In the genomic region with DNA sequence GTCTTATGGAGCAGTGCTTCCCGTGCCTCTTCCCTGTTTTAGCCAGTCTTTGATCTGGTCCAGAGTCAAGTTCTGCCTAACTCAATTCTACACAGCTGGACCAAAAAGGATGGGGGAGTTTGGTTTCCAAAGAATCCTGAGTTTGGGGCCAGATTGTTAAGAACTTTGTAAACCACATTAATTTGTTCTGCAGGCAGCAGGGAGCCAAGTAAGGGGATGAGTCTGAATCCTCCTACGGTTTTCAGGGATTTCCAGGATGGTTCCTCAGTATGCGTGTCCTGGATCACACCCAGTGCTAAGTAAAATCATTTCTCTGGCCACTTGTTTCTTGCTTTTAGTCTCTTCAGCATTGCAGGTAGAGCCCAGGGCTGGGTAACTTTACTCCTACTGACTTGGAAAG, we compare ENCODE assay signal across 18 cellular contexts. TPM values are rescaled to one million over a fixed set of nuclear protein-coding genes. Genes with fewer than 3 reads are reported as not detected.
DNase-seq lines count a peak whose midpoint lies in the region; ATAC-seq, FAIRE-seq and TF ChIP-seq lines count a peak whose summit lies in the region.
"Had no signal": no experiment of that assay in that cellular context is flagged by ENCODE, and none has a peak within 500 bp of the region (broad histone marks: within the 10 kb centered on the region; RNA-seq: fewer than 3 reads in every experiment).

No MANE protein-coding gene starts in this region.

- no peak overlapping the region for H3K4me2 ChIP-seq in GM23248 (ENCODE audit: unreplicated experiment)
- H3K4me2 ChIP-seq in H1 (ENCODE audit: insufficient read depth in 1 of 2, low read depth in 2 of 2, low read length in 2 of 2) = no peak overlapping the region
- no peak overlapping the region for H3K4me2 ChIP-seq in mesendoderm (ENCODE audit: low read length)

- H2AFZ ChIP-seq in GM23248 = no peak overlapping the region
- 0 out of 2 replicates have a peak overlapping the region, but pooled peaks have one; percentile 23 for H2AFZ ChIP-seq in H1 (ENCODE audit: low read length)

- H2BK15ac ChIP-seq in H1 (ENCODE audit: low read length) (no peak overlapping the region), mesendoderm (replicated peaks; ENCODE audit: low read depth) (peak overlapping the region; percentile 42)

- H3K27ac ChIP-seq in GM23248 (no peak overlapping the region), H1 (ENCODE audit: low read depth, low read length) (no peak overlapping the region), mesendoderm (ENCODE audit: low read depth, low read length) (no peak overlapping the region), uterus (peak overlapping the region; percentile 28 to 63), upper lobe of right lung (no peak overlapping the region)
- H3K27ac ChIP-seq: C4-2B had no signal

- FAIRE-seq in H1 (lab: Jason Lieb, UNC) = no peak
- FAIRE-seq: A204.1, G401.6 had no signal

- H3K27ac Mint-ChIP-seq in effector memory CD8-positive, alpha-beta T cell = no peak overlapping the region
- H3K27ac Mint-ChIP-seq: H9, IgD-negative memory B cell had no signal

- intact Hi-C loops in uterus (cut with DNase I; ENCODE audit: low total_unique reads) = no loop called here
- intact Hi-C loops in posterior cingulate gyrus (cut with DNase I) = no loop called here
- intact Hi-C loops in upper lobe of right lung (cut with DNase I) = no loop called here

- H4K91ac ChIP-seq in H1 (replicated peaks; ENCODE audit: insufficient read length, low read length) = no peak overlapping the region

- TF ChIP-seq EP300 in H1 (IDR thresholded peaks at IDR 0.05; ENCODE audit: borderline replicate concordance in 1 of 2, low read depth in 2 of 2, low read length in 2 of 2) = no peak

- H2BK120ac ChIP-seq in H1 (replicated peaks; ENCODE audit: low read depth, low read length) (no peak overlapping the region), mesendoderm (ENCODE audit: low read depth, low read length) (no peak overlapping the region)

- H3K14ac ChIP-seq in H1 (ENCODE audit: insufficient read length) = no peak overlapping the region

- no peak overlapping the region for H2BK12ac ChIP-seq in H1 (ENCODE audit: low read depth, low read length)

- no peaks in the 10 kb centered on the region for H3K23me2 ChIP-seq in H1 (ENCODE audit: low read depth, low read length)

- H2BK5ac ChIP-seq in H1 (ENCODE audit: low read depth, low read length) (no peak overlapping the region), mesendoderm (ENCODE audit: low read length) (no peak overlapping the region)

- H3K4me3 ChIP-seq in GM23248 = no peak overlapping the region
- H3K4me3 ChIP-seq in H1 (ENCODE audit: extremely low read depth in 1 of 4, insufficient read depth in 2 of 4, low read depth in 3 of 4, low read length in 4 of 4) = no peak overlapping the region
- no peak overlapping the region for H3K4me3 ChIP-seq in mesendoderm (ENCODE audit: low read length)
- H3K4me3 ChIP-seq in uterus = no peak overlapping the region
- no peak overlapping the region for H3K4me3 ChIP-seq in upper lobe of right lung

- no peak for ATAC-seq in upper lobe of right lung
- ATAC-seq in effector memory CD8-positive, alpha-beta T cell (replicated peaks) = no peak

- H3K9me3 ChIP-seq in GM23248 (ENCODE audit: low read depth) = no peaks in the 10 kb centered on the region
- no peaks in the 10 kb centered on the region for H3K9me3 ChIP-seq in H1 (ENCODE audit: insufficient read depth in 2 of 2, low read depth in 1 of 2, low read length in 1 of 2)
- H3K9me3 ChIP-seq in uterus = no peaks in the 10 kb centered on the region
- H3K9me3 ChIP-seq in upper lobe of right lung = no peaks in the 10 kb centered on the region
- H3K9me3 ChIP-seq: BE2C had no signal

- no peak for TF ChIP-seq POLR2A in H1 (IDR thresholded peaks at IDR 0.05; ENCODE audit: control extremely low read depth in 1 of 2, low read depth in 2 of 2, low read length in 2 of 2)
- no peak for TF ChIP-seq POLR2A in uterus (IDR thresholded peaks at IDR 0.05)

- no peaks in the 10 kb centered on the region for H3K36me3 Mint-ChIP-seq in effector memory CD8-positive, alpha-beta T cell (ENCODE audit: insufficient read depth)
- H3K36me3 Mint-ChIP-seq: CD4-positive, alpha-beta memory T cell had no signal

- H2AK5ac ChIP-seq in H1 (ENCODE audit: low read depth, low read length) (no peak overlapping the region), mesendoderm (ENCODE audit: low read length) (no peak overlapping the region)

- no peaks in the 10 kb centered on the region; the same call in 1 of the 2 replicates for H3K27me3 ChIP-seq in GM23248 (replicated peaks; ENCODE audit: insufficient read depth)
- H3K27me3 ChIP-seq in H1 (replicated peaks in 1 of 4; ENCODE audit: control insufficient read depth in 3 of 4, extremely low read depth in 1 of 4, insufficient read depth in 3 of 4, low read length in 3 of 4) = no peaks in the 10 kb centered on the region; a peak in 1 of 7 replicates
- no peaks in the 10 kb centered on the region for H3K27me3 ChIP-seq in mesendoderm (ENCODE audit: insufficient read depth, low read length, poor library complexity)
- H3K27me3 ChIP-seq in uterus = no peaks in the 10 kb centered on the region
- H3K27me3 ChIP-seq in upper lobe of right lung = no peaks in the 10 kb centered on the region

- CTCF ChIA-PET in H1 (lab: Charles Lee; ENCODE audit: partially characterized antibody) = interaction anchor here (1.6 kb wide), 1 partner anchor 18 kb away, joined by 6 read pairs; no protein-coding TSS in a partner anchor

- no peaks in the 10 kb centered on the region for H3K9me3 Mint-ChIP-seq in effector memory CD8-positive, alpha-beta T cell
- H3K9me3 Mint-ChIP-seq: H9, IgD-negative memory B cell had no signal

- H3K79me1 ChIP-seq in H1 (ENCODE audit: low read depth, low read length) (no peaks in the 10 kb centered on the region), mesendoderm (ENCODE audit: low read length) (no peaks in the 10 kb centered on the region)

- peak; percentile 26 for DNase-seq in GM23248
- DNase-seq in H1 (ENCODE audit: low read depth in 1 of 2, low spot score in 2 of 2) = no peak
- DNase-seq in mesendoderm = no peak
- peak; percentile 40 to 45 for DNase-seq in uterus
- DNase-seq in posterior cingulate gyrus = no peak
- DNase-seq in upper lobe of right lung = no peak
- DNase-seq in effector memory CD8-positive, alpha-beta T cell = no peak
- DNase-seq: BE2C; CD4-positive, alpha-beta memory T cell; DMS153; DMS79 treated with DMSO at 0.1 percent for 48 hours; EL; H9 had no signal

- no peaks in the 10 kb centered on the region for H3F3A ChIP-seq in GM23248 (ENCODE audit: insufficient read depth)

- H3K4ac ChIP-seq in H1 (replicated peaks; ENCODE audit: insufficient read length, low read depth, low read length) = no peak overlapping the region
- H3K4ac ChIP-seq in mesendoderm (ENCODE audit: low read depth, low read length) = no peak overlapping the region

- H3K9ac ChIP-seq in GM23248 = no peak overlapping the region
- H3K9ac ChIP-seq in H1 (replicated peaks in 1 of 4; ENCODE audit: extremely low read depth in 1 of 4, low read depth in 3 of 4, low read length in 3 of 4) = no peak overlapping the region
- no peak overlapping the region for H3K9ac ChIP-seq in mesendoderm (ENCODE audit: low read length)

- peaks cover 53 to 55% of the 10 kb centered on the region in 2 donors for H3K27me3 Mint-ChIP-seq in effector memory CD8-positive, alpha-beta T cell

- H3K4me1 ChIP-seq in GM23248 (ENCODE audit: insufficient read depth) = no peaks in the 10 kb centered on the region
- peaks cover 0 to under 1% (median 0%) of the 10 kb centered on the region in 4 experiments; a peak in 2 of 7 replicates for H3K4me1 ChIP-seq in H1 (replicated peaks in 1 of 4; ENCODE audit: control insufficient read depth in 3 of 4, insufficient read depth in 4 of 4, low read length in 3 of 4)
- no peaks in the 10 kb centered on the region for H3K4me1 ChIP-seq in mesendoderm (ENCODE audit: control insufficient read depth, low read depth, low read length)
- peaks cover 0 to 9% of the 10 kb centered on the region in 2 donors for H3K4me1 ChIP-seq in uterus
- no peaks in the 10 kb centered on the region for H3K4me1 ChIP-seq in upper lobe of right lung
- H3K4me1 ChIP-seq: BE2C had no signal

- H4K20me1 ChIP-seq in GM23248 (ENCODE audit: insufficient read depth) (no peaks in the 10 kb centered on the region), H1 (replicated peaks in 1 of 2; ENCODE audit: control insufficient read depth in 1 of 2, insufficient read depth in 2 of 2, low read length in 2 of 2) (no peaks in the 10 kb centered on the region)

- POLR2A ChIA-PET in H1 (lab: Charles Lee; ENCODE audit: partially characterized antibody) = no interaction called here

- H3K4me3 Mint-ChIP-seq in effector memory CD8-positive, alpha-beta T cell = no peak overlapping the region
- H3K4me3 Mint-ChIP-seq: CD4-positive, alpha-beta memory T cell; H9; IgD-negative memory B cell had no signal

- no peak overlapping the region for H2BK20ac ChIP-seq in H1 (ENCODE audit: low read length)

- no peak overlapping the region for H3K18ac ChIP-seq in H1 (ENCODE audit: extremely low read depth, low read length)
- H3K18ac ChIP-seq in mesendoderm (ENCODE audit: low read length) = peak overlapping the region; percentile 29

- H3K4me1 Mint-ChIP-seq in effector memory CD8-positive, alpha-beta T cell (ENCODE audit: low read depth in 2 of 2) = no peaks in the 10 kb centered on the region
- H3K4me1 Mint-ChIP-seq: CD4-positive, alpha-beta memory T cell; IgD-negative memory B cell had no signal

- H4K5ac ChIP-seq in H1 (ENCODE audit: insufficient read length, low read depth, low read length) = no peak overlapping the region
- H4K5ac ChIP-seq in mesendoderm (ENCODE audit: low read length) = no peak overlapping the region

- no peaks in the 10 kb centered on the region for H3K9me2 ChIP-seq in GM23248 (ENCODE audit: insufficient read depth)

- H4K8ac ChIP-seq in H1 (ENCODE audit: extremely low read depth, insufficient read depth, low read length) = no peak overlapping the region
- no peak overlapping the region for H4K8ac ChIP-seq in mesendoderm (ENCODE audit: low read depth, low read length)

- H3K36me3 ChIP-seq in GM23248 (ENCODE audit: low read depth) (no peaks in the 10 kb centered on the region), H1 (ENCODE audit: control insufficient read depth in 2 of 4, insufficient read depth in 4 of 4, low read length in 3 of 4) (no peaks in the 10 kb centered on the region), mesendoderm (ENCODE audit: control insufficient read depth, insufficient read depth, low read length) (no peaks in the 10 kb centered on the region), uterus (no peaks in the 10 kb centered on the region), upper lobe of right lung (no peaks in the 10 kb centered on the region)
- H3K36me3 ChIP-seq: BE2C had no signal

- H3K23ac ChIP-seq in H1 (ENCODE audit: insufficient read length) = no peak overlapping the region
- H3K23ac ChIP-seq in mesendoderm (ENCODE audit: low read length) = no peak overlapping the region

- no peak for TF ChIP-seq CTCF in H1 (IDR thresholded peaks at IDR 0.05; ENCODE audit: control extremely low read depth in 1 of 3, insufficient read depth in 1 of 3, low read depth in 1 of 3, low read length in 3 of 3)
- TF ChIP-seq CTCF in uterus (IDR thresholded peaks at IDR 0.05) = no peak
- no peak for TF ChIP-seq CTCF in upper lobe of right lung (IDR thresholded peaks at IDR 0.05)

- TF ChIP-seq RAD21 in H1 (IDR thresholded peaks at IDR 0.05 in 1 of 2, conservative IDR thresholded peaks at IDR 0.05 in 1 of 2; ENCODE audit: low read depth in 2 of 2, low read length in 2 of 2) = no peak

- H3K79me2 ChIP-seq in GM23248 (ENCODE audit: insufficient read depth) (no peaks in the 10 kb centered on the region), H1 (ENCODE audit: control insufficient read depth in 1 of 2, insufficient read depth in 2 of 2, low read length in 2 of 2) (no peaks in the 10 kb centered on the region), mesendoderm (ENCODE audit: control insufficient read depth, insufficient read depth, low read length) (no peaks in the 10 kb centered on the region)

- no peak overlapping the region for H3K56ac ChIP-seq in H1 (replicated peaks; ENCODE audit: insufficient read length, low read depth, low read length)
- H3K56ac ChIP-seq in mesendoderm (ENCODE audit: low read length) = no peak overlapping the region

- in situ Hi-C loops in GM23248 (cut with MboI) = no loop called here

- WGBS in GM23248 (ENCODE audit: low coverage in 1 of 2, low lambda C conversion rate in 2 of 2, missing lambda C conversion rate in 2 of 2), 2 experiments = 4 to 9% methylated on average over 3 of the region's 3 CpGs
- WGBS in H1 (ENCODE audit: extremely low coverage in 1 of 2, insufficient coverage in 1 of 2, insufficient read length in 1 of 2, insufficient replicate concordance in 2 of 2, low coverage in 1 of 2, low lambda C conversion rate in 2 of 2, missing lambda C conversion rate in 1 of 2), 2 experiments = 88% methylated on average over 3 of the region's 3 CpGs; no CpG with 5 or more reads in 1 of the 2 experiments
- WGBS in mesendoderm (ENCODE audit: extremely low coverage, insufficient coverage, low lambda C conversion rate) = no CpG with 5 or more reads among the region's 3 CpGs

RNA-seq across cellular contexts. Expression of a gene that starts 26.1 kb away (rescaled TPM):
- total RNA-seq in GM23248 (2014; rRNA removed; shearing (Covaris generic)) = 2.3 and 3.2 TPM in 2 replicates
- polyA plus RNA-seq in GM23248 (2016; fragmentation: Nextera tagmentation; extraction: Ambion mirVana) (1.8 and 1.9 TPM in 2 replicates), H1 (2011; rRNA removed) (1.2 and 2.0 TPM in 2 replicates)
- total RNA-seq in H1 (2021; fragmentation: NEBNext Ultra II Directional; extraction: Animal tissue kit (Norgen Biotek cat#: 25700)) = 2.7 and 2.8 TPM in 2 replicates
- polyA plus RNA-seq in H1 (2011; cell fraction: cytosol; rRNA removed) = 1.1 TPM
- polyA plus RNA-seq in H1 (2011; cell fraction: nucleus; rRNA removed) = 1.4 TPM
- 1.3 to 2.6 TPM (median 1.5 TPM) in 4 replicates for polyA plus RNA-seq in H1 (2012, experiment 1 of 2)
- 1.4 TPM for polyA plus RNA-seq in H1 (2012, experiment 2 of 2)
- 5.8 TPM for polyA plus RNA-seq in H1 (2013, experiment 1 of 2)
- polyA plus RNA-seq in H1 (2013, experiment 2 of 2) = 5.9 TPM
- polyA minus RNA-seq in H1 (2011; rRNA and poly(A)+ RNA removed) = 1.6 and 2.6 TPM in 2 replicates
- 1.3 TPM for polyA minus RNA-seq in H1 (2011; cell fraction: cytosol; rRNA and poly(A)+ RNA removed)
- polyA minus RNA-seq in H1 (2011; cell fraction: nucleus; rRNA and poly(A)+ RNA removed) = 0.50 TPM
- 2.2 TPM for polyA plus RNA-seq in mesendoderm (2013, experiment 1 of 2)
- polyA plus RNA-seq in mesendoderm (2013, experiment 2 of 2) = 2.2 TPM
- total RNA-seq in uterus (10 to 100 TPM in 3 of 4 donors, 1 to 10 TPM in 1; 10.0 to 24.5 (median 15.1) TPM), upper lobe of right lung (62.2 TPM)
- total RNA-seq: CD4-positive, alpha-beta memory T cell; HT1080 had no signal
- polyA plus RNA-seq: CD4-positive, alpha-beta memory T cell; IgD-negative memory B cell had no signal

Comparison
In these comparisons a context has a peak if more than half of its experiments do, and no peak if none do; other contexts are left out.
1. DNase-seq: peak in GM23248 (single experiment) and uterus (2 of 2); none in H1 (0 of 2), mesendoderm (single experiment), posterior cingulate gyrus (0 of 10), upper lobe of right lung (single experiment) and effector memory CD8-positive, alpha-beta T cell (0 of 3).
2. H3K27ac ChIP-seq: peak in uterus (2 of 2); none in GM23248 (single experiment), H1 (single experiment), mesendoderm (single experiment) and upper lobe of right lung (single experiment).